13 cellular contexts compared by ENCODE assay signal in genomic region chr18:58871514-58872490, GRCh38. TPM values are rescaled to one million over a fixed set of nuclear protein-coding genes. Genes with fewer than 3 reads are reported as not detected.
DNase-seq lines count a peak whose midpoint lies in the region; ATAC-seq, FAIRE-seq and TF ChIP-seq lines count a peak whose summit lies in the region.
"Had no signal": no experiment of that assay in that cellular context is flagged by ENCODE, and none has a peak within 500 bp of the region (broad histone marks: within the 10 kb centered on the region; RNA-seq: fewer than 3 reads in every experiment).

No MANE protein-coding gene starts in this region.

- POLR2A ChIA-PET in A549 (lab: Yijun Ruan, JAX) = no interaction called here

- TF ChIP-seq POLR2A in A549 (IDR thresholded peaks at IDR 0.05; ENCODE audit: low read length) = no peak

- peak overlapping the region; percentile 0 for H2BK5ac ChIP-seq in trophoblast cell (ENCODE audit: low read depth, low read length, poor library complexity)

- H2BK120ac ChIP-seq in trophoblast cell (ENCODE audit: insufficient read depth, low read length, poor library complexity) = peak overlapping the region; percentile 22

- peak in 1 of 2 experiments; percentile 21; a peak in 1 of 6 replicates for ATAC-seq in A549
- ATAC-seq in HG03139 (IDR thresholded peaks at IDR 0.05; ENCODE audit: unreplicated experiment) = no peak

- H3K4me2 ChIP-seq in A549 (0 out of 3 replicates have a peak overlapping the region, but pooled peaks have one; percentile 13), trophoblast cell (ENCODE audit: low read length) (no peak overlapping the region)

- H3K79me2 ChIP-seq in trophoblast cell (ENCODE audit: control insufficient read depth, insufficient read depth, low read length, poor library complexity) = peaks cover 5% of the 10 kb centered on the region

- H3K4me3 ChIP-seq in A549 (no peak overlapping the region), endodermal cell (ENCODE audit: low read length) (no peak overlapping the region), trophoblast cell (ENCODE audit: low read depth, low read length) (no peak overlapping the region)
- H3K4me3 ChIP-seq: suprapubic skin had no signal

- TF ChIP-seq CTCF in A549 (IDR thresholded peaks at IDR 0.05) = no peak
- no peak for TF ChIP-seq CTCF in endodermal cell (conservative IDR thresholded peaks at IDR 0.05)

- H2BK12ac ChIP-seq in trophoblast cell (ENCODE audit: low read length) = peak overlapping the region; percentile 11

- H3K36me3 ChIP-seq in endodermal cell (ENCODE audit: control insufficient read depth, insufficient read depth, low read length) (peaks cover 90% of the 10 kb centered on the region), trophoblast cell (ENCODE audit: control insufficient read depth in 1 of 2, insufficient read depth in 2 of 2, low read length in 2 of 2) (peaks cover 18 to 25% of the 10 kb centered on the region in 2 experiments)

- no peaks in the 10 kb centered on the region for H3K27me3 Mint-ChIP-seq in endodermal cell (ENCODE audit: insufficient read depth)

- peak overlapping the region; percentile 13 for H3K4ac ChIP-seq in trophoblast cell (ENCODE audit: low read depth, low read length)

- no peak for TF ChIP-seq EP300 in A549 (IDR thresholded peaks at IDR 0.05)

- H3K27ac Mint-ChIP-seq in endodermal cell = peak overlapping the region; percentile 16

- H3K9me3 ChIP-seq in A549 (no peaks in the 10 kb centered on the region), endodermal cell (ENCODE audit: control insufficient read depth, low read length) (peaks cover 12% of the 10 kb centered on the region), trophoblast cell (ENCODE audit: insufficient read depth, low read depth, low read length) (no peaks in the 10 kb centered on the region)
- H3K9me3 ChIP-seq: suprapubic skin had no signal

- H3K18ac ChIP-seq in trophoblast cell (ENCODE audit: low read length) = peak overlapping the region; percentile 17

- H2AK5ac ChIP-seq in trophoblast cell (ENCODE audit: low read length) = peak overlapping the region; percentile 36

- H3K9ac ChIP-seq in endodermal cell (ENCODE audit: extremely low read depth, low read length, poor library complexity, severe bottlenecking) (no peak overlapping the region), trophoblast cell (ENCODE audit: low read length) (no peak overlapping the region)

- H4K91ac ChIP-seq in trophoblast cell (ENCODE audit: low read depth, low read length) = peak overlapping the region; percentile 44

- no peak overlapping the region for H3K4me3 Mint-ChIP-seq in endodermal cell
- H3K4me3 Mint-ChIP-seq: naive B cell had no signal

- no peak for FAIRE-seq in A549 (lab: Jason Lieb, UNC)
- FAIRE-seq: frontal cortex had no signal

- no peak for TF ChIP-seq RAD21 in A549 (conservative IDR thresholded peaks at IDR 0.05 in 1 of 2, IDR thresholded peaks at IDR 0.05 in 1 of 2)

- H3K79me1 ChIP-seq in trophoblast cell (ENCODE audit: low read length) = peaks cover 18% of the 10 kb centered on the region

- CTCF ChIA-PET in A549 (lab: Yijun Ruan, JAX) = interaction anchor here (0.7 to 1.4 kb wide), 2 partner anchors 90 to 198 kb away, joined by 3 to 6 read pairs; no protein-coding TSS in a partner anchor

- peak overlapping the region; percentile 8 for H4K8ac ChIP-seq in trophoblast cell (ENCODE audit: low read depth, low read length)

- WGBS in A549 (ENCODE audit: missing lambda C conversion rate) = 77% methylated on average over 10 of the region's 10 CpGs
- 93 to 97% methylated on average over 7 to 9 of the region's 10 CpGs for WGBS in endodermal cell (ENCODE audit: insufficient coverage in 1 of 2, insufficient read length in 1 of 2), 2 experiments
- no CpG with 5 or more reads among the region's 10 CpGs for WGBS in trophoblast cell (ENCODE audit: extremely low coverage, insufficient coverage, insufficient read length)

- DNase-seq in A549 (ENCODE audit: low read depth in 1 of 2, low spot score in 1 of 2) (no peak), NCI-H2227 (lab: John Stamatoyannopoulos, UW; ENCODE audit: unreplicated experiment) (peak; percentile 49), endodermal cell (no peak), trophoblast cell (no peak), KG1 (lab: John Stamatoyannopoulos, UW) (no peak), AML-193 (lab: John Stamatoyannopoulos, UW) (no peak), NCI-H1694 treated with DMSO at 0.1 percent for 48 hours (lab: John Stamatoyannopoulos, UW) (no peak)
- DNase-seq: effector CD4-positive, alpha-beta T cell; naive B cell; WERI-Rb-1 had no signal

- peaks cover 8% of the 10 kb centered on the region for H3K4me1 ChIP-seq in A549
- H3K4me1 ChIP-seq in endodermal cell (ENCODE audit: control insufficient read depth, insufficient read depth, low read length) = peaks cover 3% of the 10 kb centered on the region
- peaks cover 12 to 18% of the 10 kb centered on the region in 2 experiments for H3K4me1 ChIP-seq in trophoblast cell (ENCODE audit: control insufficient read depth in 1 of 2, insufficient read depth in 2 of 2, low read length in 2 of 2)

- no peak overlapping the region for H2AFZ ChIP-seq in trophoblast cell (ENCODE audit: insufficient read depth, low read length, poor library complexity)

- H3K27ac ChIP-seq in A549 (peak overlapping the region; percentile 19 to 66; a peak in 3 of 6 replicates), endodermal cell (ENCODE audit: low read depth, low read length) (no peak overlapping the region), trophoblast cell (ENCODE audit: low read depth, low read length) (no peak overlapping the region)
- H3K27ac ChIP-seq: suprapubic skin, WERI-Rb-1 had no signal

- H4K12ac ChIP-seq in trophoblast cell (ENCODE audit: low read depth, low read length) = no peak overlapping the region

- peaks cover 53% of the 10 kb centered on the region for H3K4me1 Mint-ChIP-seq in endodermal cell

- peak overlapping the region; percentile 99 for H3K23ac ChIP-seq in trophoblast cell (ENCODE audit: low read length)

- H3K27me3 ChIP-seq in endodermal cell (ENCODE audit: control insufficient read depth, insufficient read depth, low read length, poor library complexity, severe bottlenecking) = no peaks in the 10 kb centered on the region
- H3K27me3 ChIP-seq in trophoblast cell (ENCODE audit: insufficient read depth, low read length) = no peaks in the 10 kb centered on the region
- H3K27me3 ChIP-seq: suprapubic skin had no signal

- peaks cover 8% of the 10 kb centered on the region for H3K9me3 Mint-ChIP-seq in endodermal cell

- no peak overlapping the region for H3K14ac ChIP-seq in trophoblast cell (ENCODE audit: low read length)

- peaks cover 86% of the 10 kb centered on the region for H3K36me3 Mint-ChIP-seq in endodermal cell (ENCODE audit: low read depth)

TF ChIP-seq in A549, 52 proteins besides CTCF, POLR2A, EP300 and RAD21:
- TF ChIP-seq RNF2 (IDR thresholded peaks at IDR 0.05; ENCODE audit: borderline replicate concordance, low read depth) (no peak), BHLHE40 (IDR thresholded peaks at IDR 0.05; ENCODE audit: low read depth, low read length) (no peak), RFX5 (IDR thresholded peaks at IDR 0.05) (no peak), RCOR1 (IDR thresholded peaks at IDR 0.05; ENCODE audit: low read depth, low read length) (no peak), SREBF2 (IDR thresholded peaks at IDR 0.05) (no peak), FOSL2 (IDR thresholded peaks at IDR 0.05) (no peak), FOSL2 (CRISPR knock-in tag; IDR thresholded peaks at IDR 0.05) (no peak), HDAC2 (IDR thresholded peaks at IDR 0.05) (no peak), CHD4 (IDR thresholded peaks at IDR 0.05; ENCODE audit: borderline replicate concordance) (no peak), ESRRA (IDR thresholded peaks at IDR 0.05; ENCODE audit: borderline replicate concordance, low read length) (no peak), ATOH8 (CRISPR knock-in tag; IDR thresholded peaks at IDR 0.05; ENCODE audit: low read depth) (no peak)

RNA-seq across cellular contexts. Expression of gene ZNF532, which starts 7.1 kb away (rescaled TPM):
- polyA plus RNA-seq in A549 (2011; rRNA removed) (64.6 and 76.5 TPM in 2 replicates), A549 (2017; fragmentation: RNase III; extraction: RNeasy Plus Mini Kit Qiagen cat#74134 plus additional on column Dnase treatment) (26.8 to 31.4 TPM (median 27.1 TPM) in 3 replicates)
- 26.3 and 28.2 TPM in 2 replicates for polyA plus RNA-seq in A549 (2012; cell fraction: cytosol; rRNA removed)
- polyA plus RNA-seq in A549 (2012; cell fraction: nucleus; rRNA removed) = 28.7 and 40.5 TPM in 2 replicates
- 141 and 157 TPM in 2 replicates for polyA minus RNA-seq in A549 (2011; rRNA and poly(A)+ RNA removed)
- 100 to 1,000 TPM; 138 to 207 TPM for total RNA-seq in endodermal cell
- polyA plus RNA-seq in endodermal cell (2013, experiment 1 of 2) = 164 TPM
- polyA plus RNA-seq in endodermal cell (2013, experiment 2 of 2) = 157 TPM
- 95.4 and 96.7 TPM in 2 replicates for polyA plus RNA-seq in trophoblast cell (2013)

Comparison
In these comparisons a context has a peak if more than half of its experiments do, and no peak if none do; other contexts are left out.
1. H3K27ac ChIP-seq: peak in A549 (2 of 2); none in endodermal cell (single experiment) and trophoblast cell (single experiment).